Comparison of ENCODE assay signal across 8 cellular contexts in the genomic region with DNA sequence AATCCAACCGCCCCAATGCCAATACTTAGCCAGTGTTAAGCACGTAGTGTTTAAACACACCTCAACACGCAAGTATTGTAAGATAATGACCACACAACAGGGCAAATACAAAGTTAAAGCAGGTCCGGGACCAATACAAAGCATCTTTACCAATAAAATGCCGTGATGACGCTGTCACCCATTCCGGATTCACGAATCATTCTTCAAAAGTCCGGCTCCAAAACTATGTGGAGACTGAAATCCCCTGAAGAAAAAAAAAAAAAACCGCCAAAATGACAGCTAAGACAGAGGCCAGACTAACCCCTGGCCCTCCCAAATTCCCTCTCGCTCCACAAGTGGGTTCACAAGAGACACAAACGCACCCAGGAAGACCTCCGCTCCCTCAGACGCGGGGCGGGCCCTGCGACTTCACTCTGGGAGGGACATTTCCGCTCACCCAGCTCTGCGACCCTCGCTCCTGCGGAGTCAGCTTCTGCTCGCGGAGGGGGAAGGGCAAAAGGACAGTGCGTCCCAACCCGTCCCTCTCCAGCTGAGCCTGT. TPM values are rescaled to one million over a fixed set of nuclear protein-coding genes. Genes with fewer than 3 reads are reported as not detected.
DNase-seq lines count a peak whose midpoint lies in the region; ATAC-seq lines count a peak whose summit lies in the region.

No MANE protein-coding gene starts in this region.

- H3K36me3 ChIP-seq in iPS-18a (ENCODE audit: control insufficient read depth, low read depth, low read length) (peaks cover 5% of the 10 kb centered on the region), stomach smooth muscle (ENCODE audit: control insufficient read depth in 2 of 2, insufficient read depth in 2 of 2, low read length in 2 of 2) (no peaks in the 10 kb centered on the region)

- H3K9me3 ChIP-seq in iPS-18a (ENCODE audit: control insufficient read depth, low read depth, low read length) (no peaks in the 10 kb centered on the region), stomach smooth muscle (ENCODE audit: control insufficient read depth in 2 of 2, low read length in 2 of 2) (no peaks in the 10 kb centered on the region)

- H3K27me3 ChIP-seq in iPS-18a (ENCODE audit: control insufficient read depth, insufficient read depth, low read length) = no peaks in the 10 kb centered on the region
- H3K27me3 ChIP-seq in stomach smooth muscle (ENCODE audit: control insufficient read depth in 1 of 2, insufficient read depth in 2 of 2, low read length in 2 of 2) = no peaks in the 10 kb centered on the region

- H3K4me3 Mint-ChIP-seq in activated naive CD4-positive, alpha-beta T cell treated with anti-CD3 and anti-CD28 coated beads for 36 hours = peak overlapping the region; percentile 93
- H3K4me3 Mint-ChIP-seq in activated CD8-positive, alpha-beta T cell treated with anti-CD3 and anti-CD28 coated beads, Interleukin-2, amount 10 ng/mL, durations not matched to agents 7 days and 5 days = peak overlapping the region; percentile 86

- H3K36me3 Mint-ChIP-seq in activated naive CD4-positive, alpha-beta T cell treated with anti-CD3 and anti-CD28 coated beads for 36 hours (ENCODE audit: low read depth) = peaks cover 25% of the 10 kb centered on the region
- H3K36me3 Mint-ChIP-seq in activated CD8-positive, alpha-beta T cell treated with anti-CD3 and anti-CD28 coated beads, Interleukin-2, amount 10 ng/mL, durations not matched to agents 7 days and 5 days (ENCODE audit: low read depth) = peaks cover 50% of the 10 kb centered on the region

- DNase-seq in activated naive CD4-positive, alpha-beta T cell treated with anti-CD3 and anti-CD28 coated beads for 36 hours = no peak
- DNase-seq in activated naive CD4-positive, alpha-beta T cell treated with anti-CD3 and anti-CD28 coated beads, Interleukin-2, amount 50 U/mL, for 16 hours = no peak
- no peak for DNase-seq in activated CD8-positive, alpha-beta T cell treated with anti-CD3 and anti-CD28 coated beads, Interleukin-2, amount 10 ng/mL, durations not matched to agents 7 days and 5 days
- DNase-seq in NCI-H187 treated with DMSO at 0.1 percent for 48 hours (lab: John Stamatoyannopoulos, UW) (no peak), NCI-H1694 (lab: John Stamatoyannopoulos, UW) (no peak)

- intact Hi-C loops in activated naive CD4-positive, alpha-beta T cell treated with anti-CD3 and anti-CD28 coated beads for 36 hours (cut with micrococcal nuclease) = loop anchor here (1.0 to 5.0 kb wide), 14 partner anchors 44 to 1292 kb away; a partner anchor contains a TSS

- peak overlapping the region; percentile 97 for H3K4me3 ChIP-seq in iPS-18a (ENCODE audit: low read length)
- peak overlapping the region; percentile 77 to 95 for H3K4me3 ChIP-seq in stomach smooth muscle (ENCODE audit: low read length in 2 of 2)

- no peaks in the 10 kb centered on the region for H3K27me3 Mint-ChIP-seq in activated naive CD4-positive, alpha-beta T cell treated with anti-CD3 and anti-CD28 coated beads for 36 hours (ENCODE audit: low read depth)
- no peaks in the 10 kb centered on the region for H3K27me3 Mint-ChIP-seq in activated CD8-positive, alpha-beta T cell treated with anti-CD3 and anti-CD28 coated beads, Interleukin-2, amount 10 ng/mL, durations not matched to agents 7 days and 5 days (ENCODE audit: low read depth)

- POLR2A ChIA-PET in activated CD8-positive, alpha-beta T cell treated with anti-CD3 and anti-CD28 coated beads, Interleukin-2, amount 10 ng/mL, durations not matched to agents 7 days and 5 days (lab: Charles Lee) = interaction anchor here (0.6 to 2.5 kb wide), 14 partner anchors 14 to 398 kb away, joined by 3 to 36 read pairs (median 4); a partner anchor contains a TSS

- H3K27ac Mint-ChIP-seq in activated naive CD4-positive, alpha-beta T cell treated with anti-CD3 and anti-CD28 coated beads for 36 hours = peak overlapping the region; percentile 98
- H3K27ac Mint-ChIP-seq in activated CD8-positive, alpha-beta T cell treated with anti-CD3 and anti-CD28 coated beads, Interleukin-2, amount 10 ng/mL, durations not matched to agents 7 days and 5 days = peak overlapping the region; percentile 98

- peaks cover 6% of the 10 kb centered on the region for H3K4me1 ChIP-seq in iPS-18a (ENCODE audit: control insufficient read depth, low read depth, low read length)
- H3K4me1 ChIP-seq in stomach smooth muscle (ENCODE audit: control insufficient read depth, insufficient read depth, low read length) = peaks cover 7% of the 10 kb centered on the region

- H3K9ac ChIP-seq in iPS-18a (ENCODE audit: low read length) (peak overlapping the region; percentile 97), stomach smooth muscle (ENCODE audit: low read length in 2 of 2) (peak overlapping the region; percentile 82 to 96)

- peak; percentile 35 for ATAC-seq in HG03025 (IDR thresholded peaks at IDR 0.05; ENCODE audit: low FRiP score, unreplicated experiment)
- ATAC-seq in activated CD8-positive, alpha-beta T cell treated with anti-CD3 and anti-CD28 coated beads, Interleukin-2, amount 10 ng/mL, durations not matched to agents 7 days and 5 days = peak; percentile 63

- CTCF ChIA-PET in activated naive CD4-positive, alpha-beta T cell treated with anti-CD3 and anti-CD28 coated beads for 36 hours (lab: Charles Lee) = interaction anchor here (0.7 to 4.4 kb wide), 6 partner anchors 41 to 393 kb away, joined by 3 to 32 read pairs (median 4); a partner anchor contains a TSS
- CTCF ChIA-PET in activated CD8-positive, alpha-beta T cell treated with anti-CD3 and anti-CD28 coated beads, Interleukin-2, amount 10 ng/mL, durations not matched to agents 7 days and 5 days (lab: Charles Lee) = interaction anchor here (0.9 to 6.7 kb wide), 12 partner anchors 8 to 1082 kb away, joined by 3 to 63 read pairs (median 4); a partner anchor contains a TSS

- no peaks in the 10 kb centered on the region for H3K9me3 Mint-ChIP-seq in activated naive CD4-positive, alpha-beta T cell treated with anti-CD3 and anti-CD28 coated beads for 36 hours
- H3K9me3 Mint-ChIP-seq in activated CD8-positive, alpha-beta T cell treated with anti-CD3 and anti-CD28 coated beads, Interleukin-2, amount 10 ng/mL, durations not matched to agents 7 days and 5 days (ENCODE audit: insufficient read depth) = no peaks in the 10 kb centered on the region

- H3K27ac ChIP-seq in iPS-18a (ENCODE audit: low read length) = peak overlapping the region; percentile 81
- H3K27ac ChIP-seq in stomach smooth muscle (ENCODE audit: low read length) = peak overlapping the region; percentile 91

- peaks cover 43% of the 10 kb centered on the region for H3K4me1 Mint-ChIP-seq in activated naive CD4-positive, alpha-beta T cell treated with anti-CD3 and anti-CD28 coated beads for 36 hours (ENCODE audit: low read depth)
- peaks cover 53% of the 10 kb centered on the region for H3K4me1 Mint-ChIP-seq in activated CD8-positive, alpha-beta T cell treated with anti-CD3 and anti-CD28 coated beads, Interleukin-2, amount 10 ng/mL, durations not matched to agents 7 days and 5 days (ENCODE audit: low read depth)

RNA-seq across cellular contexts. Expression of a gene that starts 0.6 kb away (rescaled TPM):
- 10 to 100 TPM; 42.7 to 44.1 TPM for total RNA-seq in activated naive CD4-positive, alpha-beta T cell treated with anti-CD3 and anti-CD28 coated beads for 36 hours
- total RNA-seq in activated CD8-positive, alpha-beta T cell treated with anti-CD3 and anti-CD28 coated beads, Interleukin-2, amount 10 ng/mL, durations not matched to agents 7 days and 5 days = 10 to 100 TPM; 32.7 to 35.7 TPM

RNA-seq across cellular contexts. Expression of a gene that starts 0.8 kb away (rescaled TPM):
- 10 to 100 TPM; 31.1 to 31.9 TPM for total RNA-seq in activated naive CD4-positive, alpha-beta T cell treated with anti-CD3 and anti-CD28 coated beads for 36 hours
- 10 to 100 TPM; 35.5 to 39.2 TPM for total RNA-seq in activated CD8-positive, alpha-beta T cell treated with anti-CD3 and anti-CD28 coated beads, Interleukin-2, amount 10 ng/mL, durations not matched to agents 7 days and 5 days

RNA-seq across cellular contexts. Expression of a gene that starts 43.9 kb away (rescaled TPM):
- total RNA-seq in activated naive CD4-positive, alpha-beta T cell treated with anti-CD3 and anti-CD28 coated beads for 36 hours = 1,000 to 10,000 TPM; 1,367 to 1,374 TPM
- total RNA-seq in activated CD8-positive, alpha-beta T cell treated with anti-CD3 and anti-CD28 coated beads, Interleukin-2, amount 10 ng/mL, durations not matched to agents 7 days and 5 days = 100 to 1,000 TPM; 356 to 367 TPM

RNA-seq across cellular contexts. Expression of a gene that starts 44.3 kb away (rescaled TPM):
- total RNA-seq in activated naive CD4-positive, alpha-beta T cell treated with anti-CD3 and anti-CD28 coated beads for 36 hours = 1 to 10 TPM; 8.1 to 9.0 TPM
- total RNA-seq in activated CD8-positive, alpha-beta T cell treated with anti-CD3 and anti-CD28 coated beads, Interleukin-2, amount 10 ng/mL, durations not matched to agents 7 days and 5 days = 10 to 100 TPM in 1 of 2 experiments, 1 to 10 TPM in 1; 9.2 to 11.2 TPM
